Comparison of ENCODE assay signal across 1 cellular context in the genomic region with DNA sequence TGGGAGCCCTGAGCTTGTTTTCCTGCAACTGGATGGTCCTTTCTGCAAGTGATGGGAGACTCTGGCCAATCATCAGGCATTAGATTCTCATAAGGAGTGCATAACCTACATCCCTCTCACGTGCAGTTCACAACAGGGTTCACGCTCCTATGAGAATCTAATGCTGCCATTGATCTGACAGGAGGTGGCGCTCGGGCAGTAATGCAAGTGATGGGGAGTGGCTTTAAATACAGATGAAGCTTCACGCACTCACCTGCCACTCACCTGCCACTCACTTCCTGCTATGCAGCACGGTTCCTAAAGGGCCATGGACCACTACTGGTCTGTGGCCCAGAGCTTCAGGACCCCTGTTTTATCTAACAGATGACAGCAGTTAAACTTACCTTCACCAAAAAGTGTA.
TF ChIP-seq lines count a peak whose summit lies in the region.

No MANE protein-coding gene starts in this region.

TF ChIP-seq in WTC11, 78 proteins besides CTCF, POLR2A, EP300 and RAD21 (continued from another document):
- TF ChIP-seq ATF2 (CRISPR knock-in tag; IDR thresholded peaks at IDR 0.05; ENCODE audit: borderline replicate concordance, low read depth) (no peak), NFE2L1 (CRISPR knock-in tag; IDR thresholded peaks at IDR 0.05) (no peak), ZNF121 (CRISPR knock-in tag; IDR thresholded peaks at IDR 0.05) (no peak), TEAD4 (CRISPR knock-in tag; IDR thresholded peaks at IDR 0.05) (no peak), CDX4 (CRISPR knock-in tag; IDR thresholded peaks at IDR 0.05; ENCODE audit: borderline replicate concordance) (no peak), ETV6 (CRISPR knock-in tag; IDR thresholded peaks at IDR 0.05) (no peak)
